In the genomic region with DNA sequence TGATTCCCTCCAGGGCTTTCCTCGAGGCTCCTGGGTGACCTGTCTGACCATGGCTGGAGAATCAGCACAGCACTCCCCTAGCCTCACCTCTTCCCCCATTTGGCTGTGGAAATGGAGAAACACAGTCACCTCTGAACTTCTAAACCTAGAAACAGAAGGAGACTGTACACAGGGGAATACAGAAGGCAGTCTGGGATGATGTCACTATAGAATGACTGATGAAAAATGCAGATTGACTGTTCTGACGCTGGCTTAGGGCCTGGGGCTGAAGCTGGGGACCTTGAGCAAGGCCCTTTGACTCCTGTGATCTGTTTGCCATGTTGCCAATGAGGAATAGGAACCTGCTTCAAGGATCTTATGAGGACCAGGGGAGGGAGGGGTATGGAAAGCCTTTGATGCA, we compare ENCODE assay signal across 17 cellular contexts. TPM values are rescaled to one million over a fixed set of nuclear protein-coding genes. Genes with fewer than 3 reads are reported as not detected.
DNase-seq lines count a peak whose midpoint lies in the region; ATAC-seq and TF ChIP-seq lines count a peak whose summit lies in the region.
"Had no signal": no experiment of that assay in that cellular context is flagged by ENCODE, and none has a peak within 500 bp of the region (broad histone marks: within the 10 kb centered on the region; RNA-seq: fewer than 3 reads in every experiment).

No MANE protein-coding gene starts in this region.

- H3K9me3 Mint-ChIP-seq in activated T-cell treated with anti-CD3 and anti-CD28 coated beads, Interleukin-2, amount 50 U/mL, for 24 hours = no peaks in the 10 kb centered on the region
- H3K9me3 Mint-ChIP-seq in activated T-cell treated with anti-CD3 and anti-CD28 coated beads, Interleukin-2, amount 50 U/mL, for 72 hours = no peaks in the 10 kb centered on the region
- no peaks in the 10 kb centered on the region for H3K9me3 Mint-ChIP-seq in activated CD8-positive, alpha-beta T cell treated with anti-CD3 and anti-CD28 coated beads for 36 hours
- H3K9me3 Mint-ChIP-seq in glutamatergic neuron (ENCODE audit: unreplicated experiment) = peaks cover 6% of the 10 kb centered on the region
- H3K9me3 Mint-ChIP-seq in stimulated activated memory B cell treated with anti-CD40 and anti-IgM and Interleukin-4, amounts not matched to agents 10 μg/mL and 1 μg/mL and 100 μg/mL, for 72 hours = peaks cover 4% of the 10 kb centered on the region
- H3K9me3 Mint-ChIP-seq: activated CD4-positive, alpha-beta memory T cell treated with anti-CD3 and anti-CD28 coated beads for 36 hours; H9 had no signal

- H3K27ac Mint-ChIP-seq in activated T-cell treated with anti-CD3 and anti-CD28 coated beads, Interleukin-2, amount 50 U/mL, for 24 hours = peak overlapping the region; percentile 77
- no peak overlapping the region for H3K27ac Mint-ChIP-seq in activated T-cell treated with anti-CD3 and anti-CD28 coated beads, Interleukin-2, amount 50 U/mL, for 72 hours
- peak overlapping the region; percentile 60 for H3K27ac Mint-ChIP-seq in activated CD8-positive, alpha-beta T cell treated with anti-CD3 and anti-CD28 coated beads for 36 hours
- peak overlapping the region; percentile 91 for H3K27ac Mint-ChIP-seq in glutamatergic neuron (ENCODE audit: unreplicated experiment)
- H3K27ac Mint-ChIP-seq in stimulated activated memory B cell treated with anti-CD40 and anti-IgM and Interleukin-4, amounts not matched to agents 10 μg/mL and 1 μg/mL and 100 μg/mL, for 72 hours = peak overlapping the region; percentile 72
- H3K27ac Mint-ChIP-seq: activated CD4-positive, alpha-beta memory T cell treated with anti-CD3 and anti-CD28 coated beads for 36 hours; H9 had no signal

- intact Hi-C loops in activated CD8-positive, alpha-beta T cell treated with anti-CD3 and anti-CD28 coated beads for 36 hours (cut with micrococcal nuclease) = no loop called here

- POLR2A ChIA-PET in activated CD8-positive, alpha-beta T cell treated with anti-CD3 and anti-CD28 coated beads for 36 hours (lab: Charles Lee) = no interaction called here

- CTCF ChIA-PET in activated CD8-positive, alpha-beta T cell treated with anti-CD3 and anti-CD28 coated beads for 36 hours (lab: Charles Lee) = interaction anchor here (0.8 to 2.8 kb wide), 4 partner anchors 11 to 134 kb away, joined by 3 to 12 read pairs (median 4); no protein-coding TSS in a partner anchor

- TF ChIP-seq CTCF in activated CD8-positive, alpha-beta T cell treated with anti-CD3 and anti-CD28 coated beads for 36 hours (IDR thresholded peaks at IDR 0.05) = no peak
- TF ChIP-seq CTCF in glutamatergic neuron (IDR thresholded peaks at IDR 0.05; ENCODE audit: partially characterized antibody, unreplicated experiment) = no peak

- no peak overlapping the region for H3K4me3 Mint-ChIP-seq in activated T-cell treated with anti-CD3 and anti-CD28 coated beads, Interleukin-2, amount 50 U/mL, for 24 hours
- no peak overlapping the region for H3K4me3 Mint-ChIP-seq in activated T-cell treated with anti-CD3 and anti-CD28 coated beads, Interleukin-2, amount 50 U/mL, for 72 hours
- no peak overlapping the region for H3K4me3 Mint-ChIP-seq in activated CD8-positive, alpha-beta T cell treated with anti-CD3 and anti-CD28 coated beads for 36 hours
- H3K4me3 Mint-ChIP-seq in glutamatergic neuron (ENCODE audit: unreplicated experiment) = peak overlapping the region; percentile 53
- no peak overlapping the region for H3K4me3 Mint-ChIP-seq in stimulated activated memory B cell treated with anti-CD40 and anti-IgM and Interleukin-4, amounts not matched to agents 10 μg/mL and 1 μg/mL and 100 μg/mL, for 72 hours
- H3K4me3 Mint-ChIP-seq: activated CD4-positive, alpha-beta memory T cell treated with anti-CD3 and anti-CD28 coated beads for 36 hours; H9 had no signal

- no peaks in the 10 kb centered on the region for H3K27me3 Mint-ChIP-seq in activated T-cell treated with anti-CD3 and anti-CD28 coated beads, Interleukin-2, amount 50 U/mL, for 24 hours
- H3K27me3 Mint-ChIP-seq in activated T-cell treated with anti-CD3 and anti-CD28 coated beads, Interleukin-2, amount 50 U/mL, for 72 hours (ENCODE audit: low read depth) = no peaks in the 10 kb centered on the region
- no peaks in the 10 kb centered on the region for H3K27me3 Mint-ChIP-seq in activated CD8-positive, alpha-beta T cell treated with anti-CD3 and anti-CD28 coated beads for 36 hours
- peaks cover 2% of the 10 kb centered on the region for H3K27me3 Mint-ChIP-seq in glutamatergic neuron (ENCODE audit: unreplicated experiment)
- H3K27me3 Mint-ChIP-seq in stimulated activated memory B cell treated with anti-CD40 and anti-IgM and Interleukin-4, amounts not matched to agents 10 μg/mL and 1 μg/mL and 100 μg/mL, for 72 hours = no peaks in the 10 kb centered on the region
- H3K27me3 Mint-ChIP-seq: activated CD4-positive, alpha-beta memory T cell treated with anti-CD3 and anti-CD28 coated beads for 36 hours had no signal

- peak; percentile 15 for DNase-seq in activated T-cell treated with anti-CD3 and anti-CD28 coated beads, Interleukin-2, amount 50 U/mL, for 24 hours
- DNase-seq in activated T-cell treated with anti-CD3 and anti-CD28 coated beads, Interleukin-2, amount 50 U/mL, for 72 hours = no peak
- DNase-seq in activated CD8-positive, alpha-beta T cell treated with anti-CD3 and anti-CD28 coated beads for 36 hours = no peak
- DNase-seq in glutamatergic neuron = peak; percentile 31
- no peak for DNase-seq in NCI-H146 (lab: John Stamatoyannopoulos, UW)
- DNase-seq: ACHN; activated CD4-positive, alpha-beta memory T cell treated with anti-CD3 and anti-CD28 coated beads for 36 hours; cortex of kidney; H9; Kasumi-1; NCI-H1105 treated with DMSO at 0.1 percent for 48 hours; NCI-H748 treated with DMSO at 0.1 percent for 48 hours; SIG-M5; stimulated activated CD4-positive, alpha-beta T cell treated with anti-CD3 and anti-CD28 coated beads, Interleukin-15, amount 100 ng/mL, for 24 hours had no signal

- peaks cover 71% of the 10 kb centered on the region for H3K36me3 Mint-ChIP-seq in activated T-cell treated with anti-CD3 and anti-CD28 coated beads, Interleukin-2, amount 50 U/mL, for 24 hours (ENCODE audit: low read depth)
- H3K36me3 Mint-ChIP-seq in activated T-cell treated with anti-CD3 and anti-CD28 coated beads, Interleukin-2, amount 50 U/mL, for 72 hours (ENCODE audit: insufficient read depth in 2 of 2) = peaks cover 1% of the 10 kb centered on the region in 2 donors
- peaks cover 16% of the 10 kb centered on the region for H3K36me3 Mint-ChIP-seq in activated CD8-positive, alpha-beta T cell treated with anti-CD3 and anti-CD28 coated beads for 36 hours (ENCODE audit: low read depth)
- peaks cover 3% of the 10 kb centered on the region for H3K36me3 Mint-ChIP-seq in glutamatergic neuron (ENCODE audit: unreplicated experiment)
- H3K36me3 Mint-ChIP-seq in stimulated activated memory B cell treated with anti-CD40 and anti-IgM and Interleukin-4, amounts not matched to agents 10 μg/mL and 1 μg/mL and 100 μg/mL, for 72 hours = peaks cover 70% of the 10 kb centered on the region

- H3K4me1 Mint-ChIP-seq in activated T-cell treated with anti-CD3 and anti-CD28 coated beads, Interleukin-2, amount 50 U/mL, for 24 hours (ENCODE audit: low read depth) = peaks cover 13% of the 10 kb centered on the region
- H3K4me1 Mint-ChIP-seq in activated T-cell treated with anti-CD3 and anti-CD28 coated beads, Interleukin-2, amount 50 U/mL, for 72 hours (ENCODE audit: low read depth) = peaks cover 10% of the 10 kb centered on the region
- peaks cover under 1% of the 10 kb centered on the region for H3K4me1 Mint-ChIP-seq in activated CD8-positive, alpha-beta T cell treated with anti-CD3 and anti-CD28 coated beads for 36 hours (ENCODE audit: low read depth)
- H3K4me1 Mint-ChIP-seq in glutamatergic neuron (ENCODE audit: low read depth, unreplicated experiment) = peaks cover 19% of the 10 kb centered on the region
- peaks cover 57% of the 10 kb centered on the region for H3K4me1 Mint-ChIP-seq in stimulated activated memory B cell treated with anti-CD40 and anti-IgM and Interleukin-4, amounts not matched to agents 10 μg/mL and 1 μg/mL and 100 μg/mL, for 72 hours

- ATAC-seq in activated T-cell treated with anti-CD3 and anti-CD28 coated beads, Interleukin-2, amount 50 U/mL, for 72 hours (replicated peaks in 1 of 2) = no peak
- no peak for ATAC-seq in activated CD8-positive, alpha-beta T cell treated with anti-CD3 and anti-CD28 coated beads for 36 hours
- ATAC-seq in stimulated activated memory B cell treated with anti-CD40 and anti-IgM and Interleukin-4, amounts not matched to agents 10 μg/mL and 1 μg/mL and 100 μg/mL, for 72 hours = peak; percentile 56
- ATAC-seq in GM21528 (IDR thresholded peaks at IDR 0.05; ENCODE audit: low FRiP score, unreplicated experiment) (no peak), GM18511 (IDR thresholded peaks at IDR 0.05; ENCODE audit: unreplicated experiment) (no peak)

RNA-seq across cellular contexts. Expression of a gene that starts 24.2 kb away (rescaled TPM):
- total RNA-seq in activated T-cell treated with anti-CD3 and anti-CD28 coated beads, Interleukin-2, amount 50 U/mL, for 72 hours = 100 to 1,000 TPM; 127 to 171 TPM
- total RNA-seq in activated CD8-positive, alpha-beta T cell treated with anti-CD3 and anti-CD28 coated beads for 36 hours = 100 to 1,000 TPM; 328 to 336 TPM
- 143 TPM for total RNA-seq in glutamatergic neuron (ENCODE audit: unreplicated experiment)

RNA-seq across cellular contexts. Expression of a gene that starts 42.1 kb away (rescaled TPM):
- total RNA-seq in activated T-cell treated with anti-CD3 and anti-CD28 coated beads, Interleukin-2, amount 50 U/mL, for 72 hours = 10 to 100 TPM; 44.8 to 53.1 TPM
- total RNA-seq in activated CD8-positive, alpha-beta T cell treated with anti-CD3 and anti-CD28 coated beads for 36 hours = 10 to 100 TPM; 33.0 to 34.5 TPM
- 2.0 TPM for total RNA-seq in glutamatergic neuron (ENCODE audit: unreplicated experiment)

Comparison
In these comparisons a context has a peak if more than half of its experiments do, and no peak if none do; other contexts are left out.
1. DNase-seq: peak in activated T-cell treated with anti-CD3 and anti-CD28 coated beads, Interleukin-2, amount 50 U/mL, for 24 hours (single experiment) and glutamatergic neuron (single experiment); none in activated T-cell treated with anti-CD3 and anti-CD28 coated beads, Interleukin-2, amount 50 U/mL, for 72 hours (0 of 2), activated CD8-positive, alpha-beta T cell treated with anti-CD3 and anti-CD28 coated beads for 36 hours (single experiment) and NCI-H146 (single experiment).
2. RNA of a gene that starts 42.1 kb away (total RNA-seq): 44.8 to 53.1 TPM in activated T-cell treated with anti-CD3 and anti-CD28 coated beads, Interleukin-2, amount 50 U/mL, for 72 hours and 33.0 to 34.5 TPM in activated CD8-positive, alpha-beta T cell treated with anti-CD3 and anti-CD28 coated beads for 36 hours; 2.0 TPM in glutamatergic neuron (single experiment); every median in the first group is over 10 times any median in the second.